Comparison of ENCODE assay signal across 11 cellular contexts in genomic region chr16:31128711-31129567, GRCh38. TPM values are rescaled to one million over a fixed set of nuclear protein-coding genes. Genes with fewer than 3 reads are reported as not detected.
DNase-seq lines count a peak whose midpoint lies in the region; ATAC-seq, FAIRE-seq and TF ChIP-seq lines count a peak whose summit lies in the region.
"Had no signal": no experiment of that assay in that cellular context is flagged by ENCODE, and none has a peak within 500 bp of the region (broad histone marks: within the 10 kb centered on the region; RNA-seq: fewer than 3 reads in every experiment).

No MANE protein-coding gene starts in this region.

- no peaks in the 10 kb centered on the region for H3K27me3 ChIP-seq in left ventricle myocardium inferior (ENCODE audit: low read depth)
- H3K27me3 ChIP-seq in rectal smooth muscle tissue (ENCODE audit: control insufficient read depth, insufficient read depth, low read length), result no peaks in the 10 kb centered on the region

- H3K4me1 ChIP-seq in HEK293 (ENCODE audit: control insufficient read depth, insufficient read depth, low read length), result peaks cover under 1% of the 10 kb centered on the region; the same call in 1 of the 2 replicates
- peaks cover 25% of the 10 kb centered on the region for H3K4me1 ChIP-seq in left ventricle myocardium inferior
- H3K4me1 ChIP-seq in rectal smooth muscle tissue (ENCODE audit: control insufficient read depth, insufficient read depth, low read length), result no peaks in the 10 kb centered on the region

- H3K36me3 ChIP-seq in HEK293 (ENCODE audit: control insufficient read depth in 2 of 2, insufficient read depth in 1 of 2, low read length in 2 of 2) (peaks cover 0 to 71% of the 10 kb centered on the region in 2 experiments; a peak in 2 of 3 replicates), left ventricle myocardium inferior (peaks cover 75% of the 10 kb centered on the region), rectal smooth muscle tissue (ENCODE audit: control insufficient read depth, insufficient read depth, low read length) (peaks cover 15% of the 10 kb centered on the region)

- peaks cover 4% of the 10 kb centered on the region for H3K4me1 Mint-ChIP-seq in T-helper 17 cell

- H3K27ac ChIP-seq in HEK293 (ENCODE audit: extremely low read depth, low read depth, low read length) (no peak overlapping the region), left ventricle myocardium inferior (replicated peaks) (peak overlapping the region; percentile 69), rectal smooth muscle tissue (ENCODE audit: low read depth, low read length) (peak overlapping the region; percentile 64)

- H3K9me3 ChIP-seq in HEK293 (ENCODE audit: control insufficient read depth, insufficient read depth, low read depth, low read length), result no peaks in the 10 kb centered on the region
- H3K9me3 ChIP-seq in T-helper 17 cell (ENCODE audit: control insufficient read depth, low read length, poor library complexity, severe bottlenecking), result no peaks in the 10 kb centered on the region
- H3K9me3 ChIP-seq in left ventricle myocardium inferior (replicated peaks), result no peaks in the 10 kb centered on the region

- H3K27ac Mint-ChIP-seq in T-helper 17 cell, result peak overlapping the region; percentile 16

- DNase-seq in T-helper 17 cell (no peak), left ventricle myocardium inferior (peak; percentile 40), germinal center (ENCODE audit: low spot score) (no peak), GM19239 (ENCODE audit: insufficient read length, low spot score) (no peak), NCI-H748 treated with DMSO at 0.1 percent for 48 hours (lab: John Stamatoyannopoulos, UW) (no peak), NK-92 (lab: John Stamatoyannopoulos, UW; ENCODE audit: unreplicated experiment) (no peak)
- DNase-seq: NCI-H1694 treated with DMSO at 0.1 percent for 48 hours had no signal

- no peak overlapping the region for H3K9ac ChIP-seq in rectal smooth muscle tissue (ENCODE audit: low read length)

- peak; percentile 54 for ATAC-seq in T-helper 17 cell
- ATAC-seq: activated CD4-positive, CD25-positive, alpha-beta regulatory T cell treated with anti-CD3 and anti-CD28 coated beads, Interleukin-2, amount 50 U/mL, for 24 hours had no signal

- TF ChIP-seq CTCF in HEK293 (tag by site-specific recombination; IDR thresholded peaks at IDR 0.05) (no peak), left ventricle myocardium inferior (IDR thresholded peaks at IDR 0.05; ENCODE audit: borderline replicate concordance) (no peak)

- intact Hi-C loops in left ventricle myocardium inferior (cut with micrococcal nuclease), result no loop called here

- H3K4me3 ChIP-seq in HEK293 (ENCODE audit: low read depth, low read length), result no peak overlapping the region
- H3K4me3 ChIP-seq in left ventricle myocardium inferior, result no peak overlapping the region
- H3K4me3 ChIP-seq in rectal smooth muscle tissue (ENCODE audit: low read length), result no peak overlapping the region

- H3K4me3 Mint-ChIP-seq in T-helper 17 cell, result no peak overlapping the region

- H3K27me3 Mint-ChIP-seq in T-helper 17 cell, result no peaks in the 10 kb centered on the region

- no peaks in the 10 kb centered on the region for H3K36me3 Mint-ChIP-seq in T-helper 17 cell (ENCODE audit: low read depth)

- no peak for FAIRE-seq in GM19239 (lab: Jason Lieb, UNC)
- FAIRE-seq: urothelium cell line had no signal

- CTCF ChIA-PET in HEK293 (lab: Yijun Ruan, JAX), result interaction anchor here (1.0 kb wide), 1 partner anchor 144 kb away, joined by 4 read pairs; the partner anchor contains the start of gene HSD3B7

- POLR2A ChIA-PET in HEK293 (lab: Yijun Ruan, JAX), result interaction anchor here (0.8 to 5.7 kb wide), 5 partner anchors 8 to 164 kb away, joined by 3 to 35 read pairs (median 5); partner anchors contain the start of gene KAT8

TF ChIP-seq in HEK293, 187 proteins besides CTCF, POLR2A, EP300 and RAD21:
- no peak for TF ChIP-seq ZNF211 (tag by site-specific recombination; IDR thresholded peaks at IDR 0.05; ENCODE audit: low read depth)
- no peak for TF ChIP-seq ZNF645 (tag by site-specific recombination; IDR thresholded peaks at IDR 0.05)
- no peak for TF ChIP-seq YY2 (tag by site-specific recombination; IDR thresholded peaks at IDR 0.05)
- no peak for TF ChIP-seq ZNF624 (tag by site-specific recombination; IDR thresholded peaks at IDR 0.05)
- no peak for TF ChIP-seq ZNF132 (tag by site-specific recombination; IDR thresholded peaks at IDR 0.05; ENCODE audit: borderline replicate concordance)
- no peak for TF ChIP-seq ZBTB1 (tag by site-specific recombination; IDR thresholded peaks at IDR 0.05)
- TF ChIP-seq ZNF664 (tag by site-specific recombination; IDR thresholded peaks at IDR 0.05), result peak; percentile 55; the same call in 1 of the 2 replicates
- no peak for TF ChIP-seq ZNF510 (tag by site-specific recombination; IDR thresholded peaks at IDR 0.05; ENCODE audit: insufficient replicate concordance)

RNA-seq across cellular contexts. Expression of gene PRSS8, which starts 6.6 kb away (rescaled TPM):
- not detected for total RNA-seq in T-helper 17 cell
- total RNA-seq in left ventricle myocardium inferior, result not detected

RNA-seq across cellular contexts. Expression of gene KAT8, which starts 11.5 kb away (rescaled TPM):
- 10 to 100 TPM; 86.7 to 97.6 TPM for total RNA-seq in T-helper 17 cell
- 72.0 TPM for total RNA-seq in left ventricle myocardium inferior

RNA-seq across cellular contexts. Expression of gene BCKDK, which starts 20.8 kb away (rescaled TPM):
- total RNA-seq in T-helper 17 cell, result 1 to 10 TPM; 8.5 to 9.9 TPM
- total RNA-seq in left ventricle myocardium inferior, result 75.9 TPM

RNA-seq across cellular contexts. Expression of gene PRSS36, which starts 20.9 kb away (rescaled TPM):
- under 1 TPM; 0.10 to 0.47 TPM for total RNA-seq in T-helper 17 cell
- total RNA-seq in left ventricle myocardium inferior, result 1.4 TPM

RNA-seq across cellular contexts. Expression of gene VKORC1, which starts 34.3 kb away (rescaled TPM):
- total RNA-seq in T-helper 17 cell (10 to 100 TPM; 30.6 to 31.7 TPM), left ventricle myocardium inferior (39.5 TPM)
